8 cellular contexts compared by ENCODE assay signal in the genomic region with DNA sequence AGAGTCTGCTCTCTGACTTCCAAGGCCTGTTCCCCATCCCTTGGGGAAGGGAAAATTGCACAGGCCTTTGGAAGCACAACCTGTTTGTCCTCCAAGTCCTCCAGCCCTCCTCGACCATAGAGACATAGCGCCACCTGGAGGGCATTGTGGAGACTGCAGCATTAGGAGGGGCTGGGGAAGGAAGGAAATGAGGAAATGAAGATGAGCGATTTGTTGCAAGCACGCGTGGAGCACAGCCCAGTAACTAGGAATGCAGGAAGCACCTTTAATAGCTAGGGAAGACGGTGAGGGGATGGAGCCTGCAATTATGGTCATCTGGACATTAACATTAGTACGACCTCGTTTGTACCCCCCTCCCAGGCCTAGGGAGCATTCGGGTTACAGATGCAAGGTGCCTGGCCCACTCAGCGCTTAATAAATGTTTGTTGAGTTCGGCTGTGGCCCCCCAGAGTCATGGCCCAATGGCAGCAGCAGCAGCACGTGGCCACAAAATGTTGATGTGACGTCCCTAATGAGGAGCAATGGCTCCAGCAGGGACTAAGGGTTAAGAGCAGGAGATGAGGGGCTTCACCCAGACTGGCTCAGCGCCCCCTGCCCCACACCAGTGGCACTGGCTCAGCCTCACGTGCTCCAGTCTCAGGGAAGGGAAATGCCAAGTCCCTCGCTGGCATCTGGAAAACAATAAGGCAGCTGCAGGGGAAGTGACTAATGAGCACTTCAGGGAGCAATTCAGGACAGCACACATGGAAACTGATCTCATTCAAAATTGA.
DNase-seq lines count a peak whose midpoint lies in the region; ATAC-seq, FAIRE-seq and TF ChIP-seq lines count a peak whose summit lies in the region.

No MANE protein-coding gene starts in this region.

- no peak for ATAC-seq in GM21367 (IDR thresholded peaks at IDR 0.05; ENCODE audit: unreplicated experiment)

- peak overlapping the region; percentile 99 for H3K27ac ChIP-seq in epithelial cell of prostate

- TF ChIP-seq CTCF in D721Med (IDR thresholded peaks at IDR 0.05; ENCODE audit: insufficient read depth, missing control alignments), result peak; percentile 100

- peak; percentile 55 for DNase-seq in D721Med (ENCODE audit: insufficient read length, low spot score)
- peak; percentile 87 for DNase-seq in HuH-7 (ENCODE audit: low spot score)
- DNase-seq in NOMO-1 treated with dmso at 0.1 percent for 144 hours (lab: John Stamatoyannopoulos, UW; ENCODE audit: unreplicated experiment), result peak; percentile 70
- peak; percentile 53 for DNase-seq in activated CD8-positive, alpha-beta memory T cell treated with anti-CD3 and anti-CD28 coated beads, Interleukin-2, amount 50 U/mL, for 24 hours (ENCODE audit: extremely low read depth)
- peak; percentile 71 for DNase-seq in epithelial cell of prostate (ENCODE audit: low read depth, low spot score)
- DNase-seq in middle frontal gyrus (ENCODE audit: extremely low spot score, low spot score), result peak; percentile 82
- peak; percentile 43 to 79 for DNase-seq in stimulated activated CD8-positive, alpha-beta memory T cell treated with anti-CD3 and anti-CD28 coated beads, Interleukin-4, amount 100 ng/mL, for 4 hours (ENCODE audit: low read depth in 2 of 2, low spot score in 1 of 2)

- no peak for FAIRE-seq in D721Med (lab: Jason Lieb, UNC)
